Comparison of ENCODE assay signal across 8 cellular contexts in the genomic region with DNA sequence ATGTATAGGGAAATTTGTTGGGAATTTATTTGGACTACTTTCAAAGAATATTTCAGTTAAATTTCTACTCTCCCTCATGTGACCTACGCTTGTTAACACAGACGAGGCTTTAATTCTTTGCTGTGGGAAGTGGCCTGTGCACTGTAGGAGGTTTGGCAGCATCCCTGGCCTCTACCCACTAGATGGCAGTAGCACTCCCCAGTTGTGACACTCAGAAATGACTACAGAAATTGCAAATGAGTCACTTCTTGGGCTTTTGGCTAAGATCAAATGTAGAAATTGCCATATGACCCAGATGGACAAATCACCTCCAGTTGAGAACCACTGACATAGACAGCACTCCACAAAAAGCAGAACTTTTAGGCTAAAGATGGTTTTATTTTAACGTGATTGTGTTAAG. TPM values are rescaled to one million over a fixed set of nuclear protein-coding genes. Genes with fewer than 3 reads are reported as not detected.
A peak's percentile ranks its signal among the peaks of the same experiment; 100 is the strongest.
DNase-seq lines count a peak whose midpoint lies in the region; ATAC-seq and TF ChIP-seq lines count a peak whose summit lies in the region.

No MANE protein-coding gene starts in this region.

- 14 to 19% methylated on average over 3 of the region's 3 CpGs for WGBS in lung, 2 donors

- H3K27ac ChIP-seq in dorsolateral prefrontal cortex (no peak overlapping the region), lung (ENCODE audit: low read depth in 1 of 2, low read length in 1 of 2) (no peak overlapping the region)

- peak; percentile 33 to 86 (median 72) for TF ChIP-seq CTCF in dorsolateral prefrontal cortex (IDR thresholded peaks at IDR 0.05 in 54 of 56, conservative IDR thresholded peaks at IDR 0.05 in 2 of 56; ENCODE audit: low read depth in 1 of 56, partially characterized antibody in 56 of 56)
- TF ChIP-seq CTCF in lung (IDR thresholded peaks at IDR 0.05; ENCODE audit: control extremely low read depth, extremely low read depth): peak; percentile 72

- intact Hi-C loops in dorsolateral prefrontal cortex (cut with DNase I): no loop called here

- peaks cover 0 to 8% of the 10 kb centered on the region in 2 donors for H3K4me1 ChIP-seq in lung (ENCODE audit: control insufficient read depth in 2 of 2, insufficient read depth in 2 of 2, low read length in 2 of 2)

- peak; percentile 3 for DNase-seq in NCI-H2029 treated with DMSO at 0.1 percent for 48 hours (lab: John Stamatoyannopoulos, UW)
- no peak for DNase-seq in NCI-H2029 (lab: John Stamatoyannopoulos, UW)
- peak; percentile 57 for DNase-seq in NCI-H2227 treated with DMSO at 0.1 percent for 48 hours (lab: John Stamatoyannopoulos, UW)
- peak; percentile 42 for DNase-seq in activated CD4-positive, alpha-beta T cell treated with anti-CD3 and anti-CD28 coated beads, Interleukin-2, amount 50 U/mL, for 1 hour
- DNase-seq in dorsolateral prefrontal cortex: peak in 8 of 10 donors; percentile 26 to 73 (median 58)
- DNase-seq in lung (ENCODE audit: low spot score): peak; percentile 71
- peak; percentile 24 for DNase-seq in stimulated activated CD8-positive, alpha-beta memory T cell treated with anti-CD3 and anti-CD28 coated beads, Interleukin-4, amount 100 ng/mL, for 24 hours (ENCODE audit: low read depth)

- H3K9me3 ChIP-seq in lung (ENCODE audit: control insufficient read depth in 2 of 2, insufficient read depth in 1 of 2, low read length in 1 of 2): peaks cover 0 to 3% of the 10 kb centered on the region in 2 donors

- peaks cover 0 to 47% (median 7%) of the 10 kb centered on the region in 45 donors for H3K27me3 ChIP-seq in dorsolateral prefrontal cortex
- H3K27me3 ChIP-seq in lung (ENCODE audit: control insufficient read depth, insufficient read depth): no peaks in the 10 kb centered on the region

- peaks cover 0 to 2% of the 10 kb centered on the region in 2 donors for H3K36me3 ChIP-seq in lung (ENCODE audit: control insufficient read depth in 2 of 2, insufficient read depth in 2 of 2, low read length in 2 of 2)

- ATAC-seq in HG02840 (IDR thresholded peaks at IDR 0.05; ENCODE audit: low FRiP score, unreplicated experiment) (peak; percentile 63), lung (ENCODE audit: insufficient read depth, low FRiP score) (peak; percentile 79)

- H3K4me3 ChIP-seq in dorsolateral prefrontal cortex (no peak overlapping the region), lung (no peak overlapping the region)

RNA-seq across cellular contexts. Expression of gene PIR, which starts 22.1 kb away (rescaled TPM):
- total RNA-seq in dorsolateral prefrontal cortex (10 to 100 TPM in 117 of 120 experiments, 1 to 10 TPM in 3; 9.3 to 41.2 (median 18.7) TPM), lung (10 to 100 TPM in 1 of 2 donors, 1 to 10 TPM in 1; 8.3 to 13.9 TPM)
- polyA plus RNA-seq in lung: 10 to 100 TPM; 12.8 to 29.1 TPM

RNA-seq across cellular contexts. Expression of gene BMX, which starts 29.6 kb away (rescaled TPM):
- total RNA-seq in dorsolateral prefrontal cortex: 1 to 10 TPM in 23 of 120 experiments, under 1 TPM in 58, not detected in 39; 0.13 to 2.4 (median 0.65) TPM
- total RNA-seq in lung: 1 to 10 TPM; 1.9 to 4.0 TPM
- 1 to 10 TPM; 1.4 to 3.1 TPM for polyA plus RNA-seq in lung
